In the genomic region with DNA sequence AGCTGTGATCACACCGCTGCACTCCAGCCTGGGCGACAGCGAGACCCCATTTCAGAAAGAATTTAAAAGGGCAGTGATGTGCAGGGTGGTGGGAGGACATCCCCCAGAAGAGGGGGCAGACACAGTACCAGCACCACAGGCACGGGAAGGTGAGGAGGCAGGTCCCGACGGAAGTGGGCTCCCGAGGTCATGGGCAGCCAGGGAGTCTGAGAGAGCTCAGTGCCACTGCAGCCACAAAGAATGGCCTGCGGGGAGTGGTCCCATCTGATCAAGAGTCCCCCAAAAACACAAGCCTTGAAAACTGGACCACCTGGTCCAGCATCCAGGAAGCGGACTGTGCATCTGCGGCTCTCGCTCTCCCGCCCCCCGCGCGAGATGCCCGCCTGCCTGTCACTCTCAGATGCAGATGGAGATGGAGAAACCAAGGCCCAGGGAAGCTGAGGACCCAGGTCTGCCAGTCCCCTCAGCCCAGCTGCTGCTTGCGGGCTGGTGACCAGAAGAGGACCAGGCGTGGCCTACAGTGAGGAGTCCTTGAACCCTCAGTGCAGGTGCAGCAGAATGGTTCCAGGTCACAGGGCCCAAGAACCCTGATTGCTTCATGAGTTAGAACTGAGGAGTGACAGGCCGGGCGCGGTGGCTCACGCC, we compare ENCODE assay signal across 1 cellular context.
TF ChIP-seq lines count a peak whose summit lies in the region.

No MANE protein-coding gene starts in this region.

TF ChIP-seq in HepG2, 621 proteins besides CTCF, POLR2A, EP300 and RAD21 (continued from another document and continues in another):
- TF ChIP-seq, protein P1, sequence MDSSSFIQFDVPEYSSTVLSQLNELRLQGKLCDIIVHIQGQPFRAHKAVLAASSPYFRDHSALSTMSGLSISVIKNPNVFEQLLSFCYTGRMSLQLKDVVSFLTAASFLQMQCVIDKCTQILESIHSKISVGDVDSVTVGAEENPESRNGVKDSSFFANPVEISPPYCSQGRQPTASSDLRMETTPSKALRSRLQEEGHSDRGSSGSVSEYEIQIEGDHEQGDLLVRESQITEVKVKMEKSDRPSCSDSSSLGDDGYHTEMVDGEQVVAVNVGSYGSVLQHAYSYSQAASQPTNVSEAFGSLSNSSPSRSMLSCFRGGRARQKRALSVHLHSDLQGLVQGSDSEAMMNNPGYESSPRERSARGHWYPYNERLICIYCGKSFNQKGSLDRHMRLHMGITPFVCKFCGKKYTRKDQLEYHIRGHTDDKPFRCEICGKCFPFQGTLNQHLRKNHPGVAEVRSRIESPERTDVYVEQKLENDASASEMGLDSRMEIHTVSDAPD (CRISPR knock-in tag; IDR thresholded peaks at IDR 0.05), result no peak
- TF ChIP-seq MAFK (conservative IDR thresholded peaks at IDR 0.05 in 1 of 2, IDR thresholded peaks at IDR 0.05 in 1 of 2; ENCODE audit: low read length in 2 of 2) (no peak), ZBTB46 (CRISPR knock-in tag; IDR thresholded peaks at IDR 0.05; ENCODE audit: borderline replicate concordance) (no peak), ZNF782 (CRISPR knock-in tag; IDR thresholded peaks at IDR 0.05; ENCODE audit: borderline replicate concordance) (no peak), SMC3 (IDR thresholded peaks at IDR 0.05; ENCODE audit: low read length) (no peak), THAP7 (CRISPR knock-in tag; IDR thresholded peaks at IDR 0.05) (no peak), HMGXB3 (CRISPR knock-in tag; IDR thresholded peaks at IDR 0.05; ENCODE audit: borderline replicate concordance) (no peak), FOXA1 (IDR thresholded peaks at IDR 0.05) (no peak), FOXA1 (CRISPR knock-in tag; IDR thresholded peaks at IDR 0.05) (0 out of 2 replicates have a peak, but pooled peaks have one; percentile 1), HDAC2 (CRISPR knock-in tag; IDR thresholded peaks at IDR 0.05) (no peak), GFI1 (CRISPR knock-in tag; IDR thresholded peaks at IDR 0.05; ENCODE audit: borderline replicate concordance) (no peak), ZNF737 (CRISPR knock-in tag; IDR thresholded peaks at IDR 0.05; ENCODE audit: borderline replicate concordance) (no peak), KLF9 (CRISPR knock-in tag; IDR thresholded peaks at IDR 0.05; ENCODE audit: low read depth) (no peak), ZFAT (CRISPR knock-in tag; conservative IDR thresholded peaks at IDR 0.05) (no peak), ZNF382 (CRISPR knock-in tag; IDR thresholded peaks at IDR 0.05; ENCODE audit: borderline replicate concordance) (no peak), RORA (CRISPR knock-in tag; IDR thresholded peaks at IDR 0.05) (no peak), ZNF747 (CRISPR knock-in tag; IDR thresholded peaks at IDR 0.05; ENCODE audit: borderline replicate concordance) (no peak), MIER3 (CRISPR knock-in tag; IDR thresholded peaks at IDR 0.05; ENCODE audit: borderline replicate concordance) (no peak), ZNF589 (CRISPR knock-in tag; conservative IDR thresholded peaks at IDR 0.05) (no peak), ZNF143 (CRISPR knock-in tag; IDR thresholded peaks at IDR 0.05) (no peak), MAFF (IDR thresholded peaks at IDR 0.05; ENCODE audit: low read depth, low read length) (no peak), CHD4 (IDR thresholded peaks at IDR 0.05; ENCODE audit: borderline replicate concordance, low read length) (no peak), ZNF598 (CRISPR knock-in tag; IDR thresholded peaks at IDR 0.05; ENCODE audit: borderline replicate concordance) (no peak), RFX5 (IDR thresholded peaks at IDR 0.05; ENCODE audit: low read depth, low read length) (no peak), ZNF567 (CRISPR knock-in tag; IDR thresholded peaks at IDR 0.05; ENCODE audit: borderline replicate concordance) (no peak), TBL1XR1 (IDR thresholded peaks at IDR 0.05; ENCODE audit: borderline replicate concordance, low read length, partially characterized antibody) (no peak), MYPOP (CRISPR knock-in tag; IDR thresholded peaks at IDR 0.05) (no peak), ZNF850 (CRISPR knock-in tag; conservative IDR thresholded peaks at IDR 0.05) (no peak), ZNF3 (CRISPR knock-in tag; IDR thresholded peaks at IDR 0.05) (no peak)
- TF ChIP-seq, protein P2, sequence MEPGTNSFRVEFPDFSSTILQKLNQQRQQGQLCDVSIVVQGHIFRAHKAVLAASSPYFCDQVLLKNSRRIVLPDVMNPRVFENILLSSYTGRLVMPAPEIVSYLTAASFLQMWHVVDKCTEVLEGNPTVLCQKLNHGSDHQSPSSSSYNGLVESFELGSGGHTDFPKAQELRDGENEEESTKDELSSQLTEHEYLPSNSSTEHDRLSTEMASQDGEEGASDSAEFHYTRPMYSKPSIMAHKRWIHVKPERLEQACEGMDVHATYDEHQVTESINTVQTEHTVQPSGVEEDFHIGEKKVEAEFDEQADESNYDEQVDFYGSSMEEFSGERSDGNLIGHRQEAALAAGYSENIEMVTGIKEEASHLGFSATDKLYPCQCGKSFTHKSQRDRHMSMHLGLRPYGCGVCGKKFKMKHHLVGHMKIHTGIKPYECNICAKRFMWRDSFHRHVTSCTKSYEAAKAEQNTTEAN (CRISPR knock-in tag; conservative IDR thresholded peaks at IDR 0.05), result no peak
- TF ChIP-seq, protein P3, sequence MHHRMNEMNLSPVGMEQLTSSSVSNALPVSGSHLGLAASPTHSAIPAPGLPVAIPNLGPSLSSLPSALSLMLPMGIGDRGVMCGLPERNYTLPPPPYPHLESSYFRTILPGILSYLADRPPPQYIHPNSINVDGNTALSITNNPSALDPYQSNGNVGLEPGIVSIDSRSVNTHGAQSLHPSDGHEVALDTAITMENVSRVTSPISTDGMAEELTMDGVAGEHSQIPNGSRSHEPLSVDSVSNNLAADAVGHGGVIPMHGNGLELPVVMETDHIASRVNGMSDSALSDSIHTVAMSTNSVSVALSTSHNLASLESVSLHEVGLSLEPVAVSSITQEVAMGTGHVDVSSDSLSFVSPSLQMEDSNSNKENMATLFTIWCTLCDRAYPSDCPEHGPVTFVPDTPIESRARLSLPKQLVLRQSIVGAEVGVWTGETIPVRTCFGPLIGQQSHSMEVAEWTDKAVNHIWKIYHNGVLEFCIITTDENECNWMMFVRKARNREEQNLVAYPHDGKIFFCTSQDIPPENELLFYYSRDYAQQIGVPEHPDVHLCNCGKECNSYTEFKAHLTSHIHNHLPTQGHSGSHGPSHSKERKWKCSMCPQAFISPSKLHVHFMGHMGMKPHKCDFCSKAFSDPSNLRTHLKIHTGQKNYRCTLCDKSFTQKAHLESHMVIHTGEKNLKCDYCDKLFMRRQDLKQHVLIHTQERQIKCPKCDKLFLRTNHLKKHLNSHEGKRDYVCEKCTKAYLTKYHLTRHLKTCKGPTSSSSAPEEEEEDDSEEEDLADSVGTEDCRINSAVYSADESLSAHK (CRISPR knock-in tag; IDR thresholded peaks at IDR 0.05; ENCODE audit: borderline replicate concordance), result no peak
- TF ChIP-seq, protein P4, sequence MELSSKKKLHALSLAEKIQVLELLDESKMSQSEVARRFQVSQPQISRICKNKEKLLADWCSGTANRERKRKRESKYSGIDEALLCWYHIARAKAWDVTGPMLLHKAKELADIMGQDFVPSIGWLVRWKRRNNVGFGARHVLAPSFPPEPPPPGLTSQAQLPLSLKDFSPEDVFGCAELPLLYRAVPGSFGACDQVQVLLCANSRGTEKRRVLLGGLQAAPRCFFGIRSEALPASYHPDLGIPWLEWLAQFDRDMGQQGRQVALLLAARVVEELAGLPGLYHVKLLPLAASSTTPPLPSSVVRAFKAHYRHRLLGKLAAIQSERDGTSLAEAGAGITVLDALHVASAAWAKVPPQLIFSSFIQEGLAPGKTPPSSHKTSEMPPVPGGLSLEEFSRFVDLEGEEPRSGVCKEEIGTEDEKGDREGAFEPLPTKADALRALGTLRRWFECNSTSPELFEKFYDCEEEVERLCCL (CRISPR knock-in tag; IDR thresholded peaks at IDR 0.05; ENCODE audit: borderline replicate concordance), result no peak
- TF ChIP-seq, protein P5, sequence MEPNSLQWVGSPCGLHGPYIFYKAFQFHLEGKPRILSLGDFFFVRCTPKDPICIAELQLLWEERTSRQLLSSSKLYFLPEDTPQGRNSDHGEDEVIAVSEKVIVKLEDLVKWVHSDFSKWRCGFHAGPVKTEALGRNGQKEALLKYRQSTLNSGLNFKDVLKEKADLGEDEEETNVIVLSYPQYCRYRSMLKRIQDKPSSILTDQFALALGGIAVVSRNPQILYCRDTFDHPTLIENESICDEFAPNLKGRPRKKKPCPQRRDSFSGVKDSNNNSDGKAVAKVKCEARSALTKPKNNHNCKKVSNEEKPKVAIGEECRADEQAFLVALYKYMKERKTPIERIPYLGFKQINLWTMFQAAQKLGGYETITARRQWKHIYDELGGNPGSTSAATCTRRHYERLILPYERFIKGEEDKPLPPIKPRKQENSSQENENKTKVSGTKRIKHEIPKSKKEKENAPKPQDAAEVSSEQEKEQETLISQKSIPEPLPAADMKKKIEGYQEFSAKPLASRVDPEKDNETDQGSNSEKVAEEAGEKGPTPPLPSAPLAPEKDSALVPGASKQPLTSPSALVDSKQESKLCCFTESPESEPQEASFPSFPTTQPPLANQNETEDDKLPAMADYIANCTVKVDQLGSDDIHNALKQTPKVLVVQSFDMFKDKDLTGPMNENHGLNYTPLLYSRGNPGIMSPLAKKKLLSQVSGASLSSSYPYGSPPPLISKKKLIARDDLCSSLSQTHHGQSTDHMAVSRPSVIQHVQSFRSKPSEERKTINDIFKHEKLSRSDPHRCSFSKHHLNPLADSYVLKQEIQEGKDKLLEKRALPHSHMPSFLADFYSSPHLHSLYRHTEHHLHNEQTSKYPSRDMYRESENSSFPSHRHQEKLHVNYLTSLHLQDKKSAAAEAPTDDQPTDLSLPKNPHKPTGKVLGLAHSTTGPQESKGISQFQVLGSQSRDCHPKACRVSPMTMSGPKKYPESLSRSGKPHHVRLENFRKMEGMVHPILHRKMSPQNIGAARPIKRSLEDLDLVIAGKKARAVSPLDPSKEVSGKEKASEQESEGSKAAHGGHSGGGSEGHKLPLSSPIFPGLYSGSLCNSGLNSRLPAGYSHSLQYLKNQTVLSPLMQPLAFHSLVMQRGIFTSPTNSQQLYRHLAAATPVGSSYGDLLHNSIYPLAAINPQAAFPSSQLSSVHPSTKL (CRISPR knock-in tag; IDR thresholded peaks at IDR 0.05), result no peak
